Comparison of ENCODE assay signal across 23 cellular contexts in the genomic region with DNA sequence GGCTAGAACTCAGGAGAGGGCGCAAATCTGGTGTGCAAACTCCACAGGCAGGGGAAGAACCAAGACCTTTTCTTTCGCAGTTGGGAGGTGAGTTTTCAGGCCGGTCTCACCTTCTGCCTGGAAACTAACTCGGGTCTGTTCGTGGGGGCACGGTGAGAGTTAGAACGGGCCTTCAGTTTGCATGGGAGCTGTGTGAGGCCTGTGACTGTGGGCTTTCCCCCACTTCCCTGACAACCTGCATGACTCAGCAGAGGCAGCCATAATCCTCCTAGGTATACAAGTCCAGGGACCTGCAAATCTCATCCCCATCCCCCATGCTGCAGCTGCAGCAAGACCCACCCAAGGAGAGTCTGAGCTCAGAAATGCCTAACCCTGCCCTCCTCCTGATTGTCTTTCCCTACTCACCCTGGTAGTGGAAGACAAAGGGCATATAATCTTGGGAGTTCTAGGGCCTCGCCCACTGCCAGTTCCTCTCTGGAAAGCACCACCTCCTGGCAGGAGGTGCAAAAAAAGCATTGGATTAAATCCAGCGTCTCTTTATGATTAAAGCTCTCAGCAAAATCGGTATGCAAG.
DNase-seq lines count a peak whose midpoint lies in the region; ATAC-seq, FAIRE-seq and TF ChIP-seq lines count a peak whose summit lies in the region.
"Had no signal": no experiment of that assay in that cellular context is flagged by ENCODE, and none has a peak within 500 bp of the region (broad histone marks: within the 10 kb centered on the region; RNA-seq: fewer than 3 reads in every experiment).

No MANE protein-coding gene starts in this region.

- TF ChIP-seq POLR2A in esophagus squamous epithelium (IDR thresholded peaks at IDR 0.05), result no peak
- no peak for TF ChIP-seq POLR2A in gastrocnemius medialis (IDR thresholded peaks at IDR 0.05)

- peak; percentile 5; the same call in 1 of the 2 replicates for TF ChIP-seq CTCF in 22Rv1 (IDR thresholded peaks at IDR 0.05)
- no peak for TF ChIP-seq CTCF in OCI-LY1 (IDR thresholded peaks at IDR 0.05; ENCODE audit: low read length)
- no peak for TF ChIP-seq CTCF in astrocyte (IDR thresholded peaks at IDR 0.05; ENCODE audit: insufficient read depth, low read depth, low read length)
- no peak for TF ChIP-seq CTCF in esophagus squamous epithelium (IDR thresholded peaks at IDR 0.05)
- TF ChIP-seq CTCF in gastrocnemius medialis (IDR thresholded peaks at IDR 0.05 in 4 of 5, conservative IDR thresholded peaks at IDR 0.05 in 1 of 5), result no peak

- H3K4me3 ChIP-seq in OCI-LY1 (ENCODE audit: low read depth, low read length, poor library complexity, severe bottlenecking) (no peak overlapping the region), astrocyte (ENCODE audit: insufficient read depth, low read depth, low read length) (no peak overlapping the region), esophagus squamous epithelium (no peak overlapping the region), gastrocnemius medialis (no peak overlapping the region)
- H3K4me3 ChIP-seq: GM12878, SK-N-MC had no signal

- no peak for FAIRE-seq in astrocyte (lab: Jason Lieb, UNC)
- FAIRE-seq: A204.1, GM12878, HepG2 had no signal

- no peaks in the 10 kb centered on the region for H3K9me3 ChIP-seq in OCI-LY1 (ENCODE audit: low read length)
- no peaks in the 10 kb centered on the region for H3K9me3 ChIP-seq in astrocyte (ENCODE audit: insufficient read depth, low read depth, low read length)
- no peaks in the 10 kb centered on the region for H3K9me3 ChIP-seq in esophagus squamous epithelium
- no peaks in the 10 kb centered on the region for H3K9me3 ChIP-seq in gastrocnemius medialis

- H3K9me3 Mint-ChIP-seq in astrocyte (ENCODE audit: unreplicated experiment), result peaks cover 3% of the 10 kb centered on the region

- H3K4me1 ChIP-seq in OCI-LY1 (ENCODE audit: insufficient read depth, low read length, severe bottlenecking) (peaks cover 27% of the 10 kb centered on the region), astrocyte (ENCODE audit: insufficient read depth, low read length) (no peaks in the 10 kb centered on the region), esophagus squamous epithelium (peaks cover 0 to 16% (median 0%) of the 10 kb centered on the region in 3 donors), gastrocnemius medialis (no peaks in the 10 kb centered on the region)

- H3K36me3 Mint-ChIP-seq in astrocyte (ENCODE audit: low read depth, unreplicated experiment), result no peaks in the 10 kb centered on the region

- ATAC-seq in GM21528 (IDR thresholded peaks at IDR 0.05; ENCODE audit: low FRiP score, unreplicated experiment) (no peak), gastrocnemius medialis (no peak), HG03432 (IDR thresholded peaks at IDR 0.05; ENCODE audit: unreplicated experiment) (no peak)
- ATAC-seq: GM12878, HepG2 had no signal

- intact Hi-C loops in esophagus squamous epithelium (cut with DNase I) (no loop called here), gastrocnemius medialis (cut with DNase I; ENCODE audit: low total_unique reads) (no loop called here)

- H3K4me3 Mint-ChIP-seq in astrocyte (ENCODE audit: unreplicated experiment), result no peak overlapping the region

- H3F3A ChIP-seq in OCI-LY1 (ENCODE audit: insufficient read depth, low read length), result no peaks in the 10 kb centered on the region

- H3K27me3 ChIP-seq in OCI-LY1 (ENCODE audit: insufficient read depth, low read length), result no peaks in the 10 kb centered on the region
- H3K27me3 ChIP-seq in astrocyte (ENCODE audit: insufficient read depth, low read length), result no peaks in the 10 kb centered on the region
- H3K27me3 ChIP-seq in esophagus squamous epithelium, result no peaks in the 10 kb centered on the region
- no peaks in the 10 kb centered on the region for H3K27me3 ChIP-seq in gastrocnemius medialis

- 73 to 76% methylated on average over 9 to 10 of the region's 10 CpGs for WGBS in esophagus squamous epithelium, 2 donors

- H2AFZ ChIP-seq in OCI-LY1 (ENCODE audit: low read length) (0 out of 2 replicates have a peak overlapping the region, but pooled peaks have one; percentile 36), astrocyte (ENCODE audit: low read depth, low read length) (no peak overlapping the region)

- H3K27ac ChIP-seq in 22Rv1, result no peak overlapping the region
- H3K27ac ChIP-seq in OCI-LY1 (ENCODE audit: low read depth, low read length, poor library complexity, severe bottlenecking), result no peak overlapping the region
- no peak overlapping the region for H3K27ac ChIP-seq in astrocyte (ENCODE audit: low read depth, low read length)
- peak overlapping the region in 3 of 4 donors; percentile 39 to 59 (median 41) for H3K27ac ChIP-seq in esophagus squamous epithelium
- no peak overlapping the region for H3K27ac ChIP-seq in gastrocnemius medialis
- H3K27ac ChIP-seq: C4-2B, RWPE1, SK-N-MC had no signal

- DNase-seq in astrocyte (ENCODE audit: low read depth), result no peak
- no peak for DNase-seq in esophagus squamous epithelium (lab: John Stamatoyannopoulos, UW)
- DNase-seq in middle frontal gyrus (ENCODE audit: extremely low spot score, low spot score), result no peak
- no peak for DNase-seq in gastrocnemius medialis
- DNase-seq: DMS79, KBM-7, NCI-H1092, NCI-H1436, NCI-H1930, NCI-H226, NCI-H524, NCI-H774, SHP77 treated with DMSO at 0.1 percent for 48 hours had no signal

- peak overlapping the region; percentile 62 for H3K27ac Mint-ChIP-seq in astrocyte (ENCODE audit: unreplicated experiment)

- no peaks in the 10 kb centered on the region for H3K4me1 Mint-ChIP-seq in astrocyte (ENCODE audit: low read depth, unreplicated experiment)

- no peaks in the 10 kb centered on the region for H4K20me1 ChIP-seq in OCI-LY1 (ENCODE audit: insufficient read depth, low read length)
- no peaks in the 10 kb centered on the region for H4K20me1 ChIP-seq in astrocyte (ENCODE audit: insufficient read depth, low read length)

- H3K9me2 ChIP-seq in OCI-LY1 (ENCODE audit: low read depth, low read length), result no peaks in the 10 kb centered on the region

- no peaks in the 10 kb centered on the region for H3K36me3 ChIP-seq in OCI-LY1 (ENCODE audit: insufficient read depth, low read length)
- no peaks in the 10 kb centered on the region for H3K36me3 ChIP-seq in astrocyte (ENCODE audit: insufficient read depth, low read length)
- H3K36me3 ChIP-seq in esophagus squamous epithelium, result no peaks in the 10 kb centered on the region
- H3K36me3 ChIP-seq in gastrocnemius medialis, result no peaks in the 10 kb centered on the region

- H3K9ac ChIP-seq in OCI-LY1 (ENCODE audit: low read length) (no peak overlapping the region), astrocyte (ENCODE audit: low read length) (no peak overlapping the region)

- no peaks in the 10 kb centered on the region for H3K79me2 ChIP-seq in OCI-LY1 (ENCODE audit: insufficient read depth, low read length)
- H3K79me2 ChIP-seq in astrocyte (ENCODE audit: insufficient read depth, low read length), result no peaks in the 10 kb centered on the region

- in situ Hi-C loops in gastrocnemius medialis (cut with MboI; ENCODE audit: low sequenced_read_pairs in 4 of 4), result no loop called here

- H3K4me2 ChIP-seq in OCI-LY1 (ENCODE audit: low read length) (no peak overlapping the region; the same call in 1 of the 2 replicates), astrocyte (ENCODE audit: low read length) (no peak overlapping the region)

- H3K27me3 Mint-ChIP-seq in astrocyte (ENCODE audit: low read depth, unreplicated experiment), result no peaks in the 10 kb centered on the region

Comparison
In these comparisons a context has a peak if more than half of its experiments do, and no peak if none do; other contexts are left out.
1. H3K27ac ChIP-seq: peak in esophagus squamous epithelium (3 of 4); none in 22Rv1 (single experiment), OCI-LY1 (single experiment), astrocyte (single experiment) and gastrocnemius medialis (0 of 4).